22 cellular contexts compared by ENCODE assay signal in genomic region chr1:178396789-178397188, GRCh38.
"Had no signal": no experiment of that assay in that cellular context is flagged by ENCODE, and none has a peak within 500 bp of the region (broad histone marks: within the 10 kb centered on the region; RNA-seq: fewer than 3 reads in every experiment).

No MANE protein-coding gene starts in this region.

- H3K27me3 ChIP-seq: adrenal gland, body of pancreas, gastroesophageal sphincter, spleen, tibial nerve had no signal

- H3K4me1 ChIP-seq: adrenal gland, body of pancreas, gastroesophageal sphincter, spleen, tibial nerve had no signal

- H3K4me1 Mint-ChIP-seq: memory B cell, natural killer cell had no signal

- H3K4me3 Mint-ChIP-seq: activated naive CD4-positive, alpha-beta T cell treated with anti-CD3 and anti-CD28 coated beads for 36 hours; activated naive CD8-positive, alpha-beta T cell treated with anti-CD3 and anti-CD28 coated beads for 36 hours; activated T-helper 1 cell treated with anti-CD3 and anti-CD28 coated beads, Interleukin-12 subunit alpha, Interleukin-12 subunit beta, Interleukin-2, Interleukin-4 antibody, amounts not matched to agents 30 ng/mL and 10 ng/mL and 1 ng/mL, durations not matched to agents 14 hours and 24 hours and 36 hours; memory B cell; natural killer cell had no signal

- H3K27ac Mint-ChIP-seq: activated naive CD4-positive, alpha-beta T cell treated with anti-CD3 and anti-CD28 coated beads for 36 hours; activated naive CD8-positive, alpha-beta T cell treated with anti-CD3 and anti-CD28 coated beads for 36 hours; activated T-helper 1 cell treated with anti-CD3 and anti-CD28 coated beads, Interleukin-12 subunit alpha, Interleukin-12 subunit beta, Interleukin-2, Interleukin-4 antibody, amounts not matched to agents 30 ng/mL and 10 ng/mL and 1 ng/mL, durations not matched to agents 14 hours and 24 hours and 36 hours; memory B cell; natural killer cell had no signal

- DNase-seq: activated CD4-positive, alpha-beta T cell treated with anti-CD3 and anti-CD28 coated beads for 48 hours; activated CD4-positive, alpha-beta T cell treated with anti-CD3 and anti-CD28 coated beads, Interleukin-2, amount 50 U/mL, for 48 hours; activated CD8-positive, alpha-beta memory T cell treated with anti-CD3 and anti-CD28 coated beads for 24 hours; activated effector memory CD4-positive, alpha-beta T cell treated with anti-CD3 and anti-CD28 coated beads, Interleukin-2, amount 50 U/mL, for 16 hours; activated naive CD4-positive, alpha-beta T cell treated with anti-CD3 and anti-CD28 coated beads for 36 hours; activated naive CD8-positive, alpha-beta T cell treated with anti-CD3 and anti-CD28 coated beads for 36 hours; adrenal gland; aorta; body of pancreas; head of caudate nucleus; hippocampal formation; kidney; natural killer cell; right cardiac atrium; spleen; stimulated activated naive CD4-positive, alpha-beta T cell; WERI-Rb-1 had no signal

- H3K27ac ChIP-seq: adrenal gland, body of pancreas, gastroesophageal sphincter, spleen, tibial nerve, WERI-Rb-1 had no signal

- H3K36me3 Mint-ChIP-seq: activated naive CD8-positive, alpha-beta T cell treated with anti-CD3 and anti-CD28 coated beads for 36 hours; memory B cell; natural killer cell had no signal

- H3K4me3 ChIP-seq: adrenal gland, body of pancreas, gastroesophageal sphincter, spleen, tibial nerve had no signal

- H3K9me3 Mint-ChIP-seq: activated naive CD4-positive, alpha-beta T cell treated with anti-CD3 and anti-CD28 coated beads for 36 hours; activated naive CD8-positive, alpha-beta T cell treated with anti-CD3 and anti-CD28 coated beads for 36 hours; activated T-helper 1 cell treated with anti-CD3 and anti-CD28 coated beads, Interleukin-12 subunit alpha, Interleukin-12 subunit beta, Interleukin-2, Interleukin-4 antibody, amounts not matched to agents 30 ng/mL and 10 ng/mL and 1 ng/mL, durations not matched to agents 14 hours and 24 hours and 36 hours had no signal

- H3K9me3 ChIP-seq: adrenal gland, body of pancreas, gastroesophageal sphincter, spleen, tibial nerve had no signal

- ATAC-seq: activated CD4-positive, CD25-positive, alpha-beta regulatory T cell treated with anti-CD3 and anti-CD28 coated beads, Interleukin-2, amount 50 U/mL, for 24 hours; body of pancreas; gastroesophageal sphincter; natural killer cell; right cardiac atrium had no signal

- H3K36me3 ChIP-seq: adrenal gland, gastroesophageal sphincter, spleen, tibial nerve, WERI-Rb-1 had no signal
